10 cellular contexts compared by ENCODE assay signal in genomic region chr1:21938791-21939538, GRCh38. TPM values are rescaled to one million over a fixed set of nuclear protein-coding genes. Genes with fewer than 3 reads are reported as not detected.
DNase-seq lines count a peak whose midpoint lies in the region; ATAC-seq and TF ChIP-seq lines count a peak whose summit lies in the region.
"Had no signal": no experiment of that assay in that cellular context is flagged by ENCODE, and none has a peak within 500 bp of the region (broad histone marks: within the 10 kb centered on the region; RNA-seq: fewer than 3 reads in every experiment).

No MANE protein-coding gene starts in this region.

- H3K36me3 ChIP-seq in HCT116 (ENCODE audit: control insufficient read depth in 1 of 2, insufficient read depth in 2 of 2, low read length in 2 of 2): no peaks in the 10 kb centered on the region
- no peaks in the 10 kb centered on the region for H3K36me3 ChIP-seq in right atrium auricular region
- no peaks in the 10 kb centered on the region for H3K36me3 ChIP-seq in gastrocnemius medialis

- TF ChIP-seq CTCF in HCT116 (IDR thresholded peaks at IDR 0.05 in 2 of 3, conservative IDR thresholded peaks at IDR 0.05 in 1 of 3; ENCODE audit: borderline replicate concordance in 1 of 3, insufficient read depth in 1 of 3, low read depth in 2 of 3, low read length in 2 of 3) (no peak), right atrium auricular region (IDR thresholded peaks at IDR 0.05) (no peak), gastrocnemius medialis (IDR thresholded peaks at IDR 0.05 in 4 of 5, conservative IDR thresholded peaks at IDR 0.05 in 1 of 5) (no peak)

- CTCF ChIA-PET in HCT116 (lab: Charles Lee): interaction anchor here (1.0 to 1.9 kb wide), 4 partner anchors 8 to 44 kb away, joined by 3 to 6 read pairs (median 4); no protein-coding TSS in a partner anchor

- H3K9ac ChIP-seq in HCT116 (ENCODE audit: low read length): peak overlapping the region; percentile 23; the same call in 1 of the 2 replicates

- H3K27me3 ChIP-seq in HCT116 (ENCODE audit: insufficient read depth, low read length) (no peaks in the 10 kb centered on the region), right atrium auricular region (no peaks in the 10 kb centered on the region), gastrocnemius medialis (no peaks in the 10 kb centered on the region)
- H3K27me3 ChIP-seq: testis had no signal

- no peak for TF ChIP-seq RAD21 in HCT116 (IDR thresholded peaks at IDR 0.05; ENCODE audit: low read depth)

- H3K9me3 ChIP-seq in HCT116 (ENCODE audit: control insufficient read depth in 1 of 2, insufficient read depth in 1 of 2, low read depth in 1 of 2, low read length in 2 of 2): no peaks in the 10 kb centered on the region
- no peaks in the 10 kb centered on the region for H3K9me3 ChIP-seq in right atrium auricular region
- no peaks in the 10 kb centered on the region for H3K9me3 ChIP-seq in gastrocnemius medialis
- H3K9me3 ChIP-seq: testis had no signal

- in situ Hi-C loops in gastrocnemius medialis (cut with MboI; ENCODE audit: low sequenced_read_pairs in 4 of 4): no loop called here

- H4K20me1 ChIP-seq in HCT116 (ENCODE audit: insufficient read depth): no peaks in the 10 kb centered on the region

- DNase-seq in HCT116 (ENCODE audit: low read depth, low spot score) (no peak), right atrium auricular region (ENCODE audit: low spot score) (no peak), gastrocnemius medialis (no peak), 8988T (no peak)
- DNase-seq: activated CD8-positive, alpha-beta memory T cell treated with anti-CD3 and anti-CD28 coated beads, Interleukin-2, amount 50 U/mL, for 4 hours had no signal

- TF ChIP-seq POLR2A in HCT116 (IDR thresholded peaks at IDR 0.05; ENCODE audit: borderline replicate concordance, extremely low read depth, insufficient read depth, insufficient read length): no peak
- no peak for TF ChIP-seq POLR2A in gastrocnemius medialis (IDR thresholded peaks at IDR 0.05)

- H3K4me3 Mint-ChIP-seq in activated naive CD8-positive, alpha-beta T cell: peak overlapping the region; percentile 92

- RAD21 ChIA-PET in HCT116 (lab: Charles Lee; ENCODE audit: low non-redundant PET in 1 of 2, low total read pairs in 2 of 2, uncharacterized antibody in 2 of 2, unreplicated experiment in 2 of 2): no interaction called here

- POLR2A ChIA-PET in HCT116 (lab: Charles Lee): interaction anchor here (1.1 to 1.6 kb wide), 2 partner anchors 10 to 20 kb away, joined by 3 to 4 read pairs; no protein-coding TSS in a partner anchor

- no peak overlapping the region for H3K27ac Mint-ChIP-seq in activated naive CD8-positive, alpha-beta T cell

- peak overlapping the region; percentile 63 for H2AFZ ChIP-seq in HCT116 (ENCODE audit: low read depth, low read length, poor library complexity, severe bottlenecking)

- H3K4me3 ChIP-seq in HCT116 (replicated peaks in 1 of 2; ENCODE audit: low read depth in 1 of 2, low read length in 2 of 2): no peak overlapping the region
- H3K4me3 ChIP-seq in right atrium auricular region: no peak overlapping the region
- H3K4me3 ChIP-seq in gastrocnemius medialis: peak overlapping the region in 1 of 4 donors; percentile 6
- H3K4me3 ChIP-seq: testis had no signal

- no peaks in the 10 kb centered on the region for H3K9me3 Mint-ChIP-seq in activated naive CD8-positive, alpha-beta T cell (ENCODE audit: low read depth)

- H3K36me3 Mint-ChIP-seq in activated naive CD8-positive, alpha-beta T cell: no peaks in the 10 kb centered on the region

- H3K4me1 ChIP-seq in HCT116 (ENCODE audit: control insufficient read depth in 1 of 2, insufficient read depth in 2 of 2, low read length in 2 of 2) (peaks cover 38 to 83% of the 10 kb centered on the region in 2 experiments), right atrium auricular region (peaks cover 0 to 85% of the 10 kb centered on the region in 2 donors), gastrocnemius medialis (peaks cover 34 to 71% of the 10 kb centered on the region in 2 donors)

- H3K4me2 ChIP-seq in HCT116 (ENCODE audit: low read length): peak overlapping the region; percentile 53

- peaks cover 17% of the 10 kb centered on the region for H3K4me1 Mint-ChIP-seq in activated naive CD8-positive, alpha-beta T cell (ENCODE audit: low read depth)

- BruUV-seq in HCT116 (replicated peaks; lab: Mats Ljungman, UMichigan): no TSS peak

- ATAC-seq in HCT116 (no peak), gastrocnemius medialis (no peak), GM21515 (IDR thresholded peaks at IDR 0.05; ENCODE audit: unreplicated experiment) (no peak), GM19023 (IDR thresholded peaks at IDR 0.05; ENCODE audit: unreplicated experiment) (no peak), GM18873 (IDR thresholded peaks at IDR 0.05; ENCODE audit: low FRiP score, unreplicated experiment) (no peak)

- H3K79me2 ChIP-seq in HCT116 (ENCODE audit: insufficient read depth, low read length): peaks cover 16% of the 10 kb centered on the region; the same call in 1 of the 2 replicates

- no peak overlapping the region; the same call in 1 of the 2 replicates for H3K27ac ChIP-seq in HCT116 (ENCODE audit: low read depth, low read length)
- peak overlapping the region; percentile 85 to 87 for H3K27ac ChIP-seq in right atrium auricular region
- peak overlapping the region; percentile 72 to 83 (median 80) for H3K27ac ChIP-seq in gastrocnemius medialis

- H3K27me3 Mint-ChIP-seq in activated naive CD8-positive, alpha-beta T cell: no peaks in the 10 kb centered on the region

- intact Hi-C loops in HCT116 (cut with micrococcal nuclease): loop anchor here (5.0 kb wide), 1 partner anchor 157 kb away; the partner anchor contains the start of gene USP48
- intact Hi-C loops in gastrocnemius medialis (cut with DNase I; ENCODE audit: low total_unique reads): no loop called here

- no peaks in the 10 kb centered on the region for H3K9me2 ChIP-seq in HCT116 (ENCODE audit: insufficient read depth)

TF ChIP-seq in HCT116, 20 proteins besides CTCF, POLR2A, EP300 and RAD21 (continues in another document):
- TF ChIP-seq POLR2AphosphoS5 (IDR thresholded peaks at IDR 0.05; ENCODE audit: low read depth, low read length) (no peak), JUND (IDR thresholded peaks at IDR 0.05) (no peak), ZBTB33 (IDR thresholded peaks at IDR 0.05; ENCODE audit: extremely low read depth, insufficient replicate concordance, low read length) (no peak), SIN3A (IDR thresholded peaks at IDR 0.05; ENCODE audit: low read depth) (no peak), FOSL1 (IDR thresholded peaks at IDR 0.05; ENCODE audit: low read depth) (no peak), EGR1 (IDR thresholded peaks at IDR 0.05; ENCODE audit: low read depth) (no peak), ZFX (IDR thresholded peaks at IDR 0.05) (no peak), TCF7L2 (IDR thresholded peaks at IDR 0.05; ENCODE audit: borderline replicate concordance, extremely low read depth, insufficient read depth, insufficient read length) (no peak), EZH2phosphoT487 (IDR thresholded peaks at IDR 0.05; ENCODE audit: borderline replicate concordance) (no peak)
- TF ChIP-seq, protein P1, sequence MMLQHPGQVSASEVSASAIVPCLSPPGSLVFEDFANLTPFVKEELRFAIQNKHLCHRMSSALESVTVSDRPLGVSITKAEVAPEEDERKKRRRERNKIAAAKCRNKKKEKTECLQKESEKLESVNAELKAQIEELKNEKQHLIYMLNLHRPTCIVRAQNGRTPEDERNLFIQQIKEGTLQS (IDR thresholded peaks at IDR 0.05): no peak
- TF ChIP-seq, protein P2, sequence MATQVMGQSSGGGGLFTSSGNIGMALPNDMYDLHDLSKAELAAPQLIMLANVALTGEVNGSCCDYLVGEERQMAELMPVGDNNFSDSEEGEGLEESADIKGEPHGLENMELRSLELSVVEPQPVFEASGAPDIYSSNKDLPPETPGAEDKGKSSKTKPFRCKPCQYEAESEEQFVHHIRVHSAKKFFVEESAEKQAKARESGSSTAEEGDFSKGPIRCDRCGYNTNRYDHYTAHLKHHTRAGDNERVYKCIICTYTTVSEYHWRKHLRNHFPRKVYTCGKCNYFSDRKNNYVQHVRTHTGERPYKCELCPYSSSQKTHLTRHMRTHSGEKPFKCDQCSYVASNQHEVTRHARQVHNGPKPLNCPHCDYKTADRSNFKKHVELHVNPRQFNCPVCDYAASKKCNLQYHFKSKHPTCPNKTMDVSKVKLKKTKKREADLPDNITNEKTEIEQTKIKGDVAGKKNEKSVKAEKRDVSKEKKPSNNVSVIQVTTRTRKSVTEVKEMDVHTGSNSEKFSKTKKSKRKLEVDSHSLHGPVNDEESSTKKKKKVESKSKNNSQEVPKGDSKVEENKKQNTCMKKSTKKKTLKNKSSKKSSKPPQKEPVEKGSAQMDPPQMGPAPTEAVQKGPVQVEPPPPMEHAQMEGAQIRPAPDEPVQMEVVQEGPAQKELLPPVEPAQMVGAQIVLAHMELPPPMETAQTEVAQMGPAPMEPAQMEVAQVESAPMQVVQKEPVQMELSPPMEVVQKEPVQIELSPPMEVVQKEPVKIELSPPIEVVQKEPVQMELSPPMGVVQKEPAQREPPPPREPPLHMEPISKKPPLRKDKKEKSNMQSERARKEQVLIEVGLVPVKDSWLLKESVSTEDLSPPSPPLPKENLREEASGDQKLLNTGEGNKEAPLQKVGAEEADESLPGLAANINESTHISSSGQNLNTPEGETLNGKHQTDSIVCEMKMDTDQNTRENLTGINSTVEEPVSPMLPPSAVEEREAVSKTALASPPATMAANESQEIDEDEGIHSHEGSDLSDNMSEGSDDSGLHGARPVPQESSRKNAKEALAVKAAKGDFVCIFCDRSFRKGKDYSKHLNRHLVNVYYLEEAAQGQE (IDR thresholded peaks at IDR 0.05; ENCODE audit: low read depth): no peak

RNA-seq across cellular contexts. Expression of gene HSPG2, which starts 1.9 kb away (rescaled TPM):
- total RNA-seq in HCT116 (2021; ENCODE audit: unreplicated experiment) (55.7 TPM), right atrium auricular region (100 to 1,000 TPM; 424 to 557 TPM), gastrocnemius medialis (100 to 1,000 TPM in 1 of 4 donors, 10 to 100 TPM in 3; 68.9 to 108 (median 83.5) TPM)
- 33.5 and 52.2 TPM in 2 replicates for polyA plus RNA-seq in HCT116 (2012)

RNA-seq across cellular contexts. Expression of gene CELA3B, which starts 37.9 kb away (rescaled TPM):
- total RNA-seq in HCT116 (2021; ENCODE audit: unreplicated experiment): 5.3 TPM
- polyA plus RNA-seq in HCT116 (2012): not detected in 2 replicates
- total RNA-seq in right atrium auricular region: not detected
- not detected for total RNA-seq in gastrocnemius medialis
